25 cellular contexts compared by ENCODE assay signal in genomic region chr22:42192547-42192946, GRCh38.
DNase-seq lines count a peak whose midpoint lies in the region; ATAC-seq and TF ChIP-seq lines count a peak whose summit lies in the region.
"Had no signal": no experiment of that assay in that cellular context is flagged by ENCODE, and none has a peak within 500 bp of the region (broad histone marks: within the 10 kb centered on the region; RNA-seq: fewer than 3 reads in every experiment).

No MANE protein-coding gene starts in this region.

- WGBS in mesendoderm (ENCODE audit: extremely low coverage, insufficient coverage, low lambda C conversion rate): no CpG with 5 or more reads among the region's 3 CpGs

- no peak overlapping the region for H2AK5ac ChIP-seq in mesendoderm (ENCODE audit: low read length)

- H4K8ac ChIP-seq in mesendoderm (ENCODE audit: low read depth, low read length): no peak overlapping the region

- no peak for TF ChIP-seq POLR2A in erythroblast (IDR thresholded peaks at IDR 0.05; ENCODE audit: low read length)
- no peak for TF ChIP-seq POLR2A in GM18505 (IDR thresholded peaks at IDR 0.05; ENCODE audit: borderline replicate concordance, extremely low read depth, insufficient read depth, insufficient read length)

- H3K9me3 ChIP-seq in CD4-positive, alpha-beta T cell (ENCODE audit: control insufficient read depth, low read length): no peaks in the 10 kb centered on the region
- H3K9me3 ChIP-seq: A549; BLaER1 treated with 17β-estradiol and CSF1 and Interleukin-3, amounts not matched to agents 10 nM and 100 nM; SJSA1 had no signal

- H3K27ac Mint-ChIP-seq in activated T-cell treated with anti-CD3 and anti-CD28 coated beads, Interleukin-2, amount 50 U/mL, for 24 hours: peak overlapping the region; percentile 18
- H3K27ac Mint-ChIP-seq in CD4-positive, alpha-beta T cell: peak overlapping the region; percentile 81
- peak overlapping the region; percentile 3 for H3K27ac Mint-ChIP-seq in activated T-helper 1 cell treated with anti-CD3 and anti-CD28 coated beads, Interleukin-12 subunit alpha, Interleukin-12 subunit beta, Interleukin-2, Interleukin-4 antibody, amounts not matched to agents 30 ng/mL and 10 ng/mL and 1 ng/mL, durations not matched to agents 14 hours and 24 hours and 36 hours

- H3K4me1 Mint-ChIP-seq in activated T-cell treated with anti-CD3 and anti-CD28 coated beads, Interleukin-2, amount 50 U/mL, for 24 hours (ENCODE audit: low read depth): peaks cover 85% of the 10 kb centered on the region
- H3K4me1 Mint-ChIP-seq in CD4-positive, alpha-beta T cell (ENCODE audit: low read depth): peaks cover 95% of the 10 kb centered on the region
- H3K4me1 Mint-ChIP-seq in activated T-helper 1 cell treated with anti-CD3 and anti-CD28 coated beads, Interleukin-12 subunit alpha, Interleukin-12 subunit beta, Interleukin-2, Interleukin-4 antibody, amounts not matched to agents 30 ng/mL and 10 ng/mL and 1 ng/mL, durations not matched to agents 14 hours and 24 hours and 36 hours (ENCODE audit: low read depth): peaks cover 60% of the 10 kb centered on the region

- no peak overlapping the region for H3K4me3 Mint-ChIP-seq in activated T-cell treated with anti-CD3 and anti-CD28 coated beads, Interleukin-2, amount 50 U/mL, for 24 hours
- no peak overlapping the region for H3K4me3 Mint-ChIP-seq in CD4-positive, alpha-beta T cell
- no peak overlapping the region for H3K4me3 Mint-ChIP-seq in activated T-helper 1 cell treated with anti-CD3 and anti-CD28 coated beads, Interleukin-12 subunit alpha, Interleukin-12 subunit beta, Interleukin-2, Interleukin-4 antibody, amounts not matched to agents 30 ng/mL and 10 ng/mL and 1 ng/mL, durations not matched to agents 14 hours and 24 hours and 36 hours

- H3K9me3 Mint-ChIP-seq in activated T-cell treated with anti-CD3 and anti-CD28 coated beads, Interleukin-2, amount 50 U/mL, for 24 hours: no peaks in the 10 kb centered on the region
- H3K9me3 Mint-ChIP-seq in CD4-positive, alpha-beta T cell: no peaks in the 10 kb centered on the region
- no peaks in the 10 kb centered on the region for H3K9me3 Mint-ChIP-seq in activated T-helper 1 cell treated with anti-CD3 and anti-CD28 coated beads, Interleukin-12 subunit alpha, Interleukin-12 subunit beta, Interleukin-2, Interleukin-4 antibody, amounts not matched to agents 30 ng/mL and 10 ng/mL and 1 ng/mL, durations not matched to agents 14 hours and 24 hours and 36 hours

- H3K4me3 ChIP-seq in mesendoderm (ENCODE audit: low read length): no peak overlapping the region
- H3K4me3 ChIP-seq: A549; BLaER1 treated with 17β-estradiol and CSF1 and Interleukin-3, amounts not matched to agents 10 nM and 100 nM; MG63; PC-9; SJSA1 had no signal

- intact Hi-C loops in CD4-positive, alpha-beta T cell (cut with DNase I, micrococcal nuclease): no loop called here
- intact Hi-C loops in activated T-helper 1 cell treated with anti-CD3 and anti-CD28 coated beads, Interleukin-12 subunit alpha, Interleukin-12 subunit beta, Interleukin-2, Interleukin-4 antibody, amounts not matched to agents 30 ng/mL and 10 ng/mL and 1 ng/mL, durations not matched to agents 14 hours and 24 hours and 36 hours (cut with micrococcal nuclease): loop anchor here (1.0 kb wide), 1 partner anchor 10 kb away; no protein-coding TSS in a partner anchor

- no peak overlapping the region for H4K5ac ChIP-seq in mesendoderm (ENCODE audit: low read length)

- TF ChIP-seq CTCF in CD4-positive, alpha-beta T cell (IDR thresholded peaks at IDR 0.05): no peak

- DNase-seq in activated T-cell treated with anti-CD3 and anti-CD28 coated beads, Interleukin-2, amount 50 U/mL, for 24 hours: no peak
- DNase-seq in activated T-cell treated with anti-CD3 and anti-CD28 coated beads, Interleukin-2, amount 50 U/mL, for 1 hour: no peak
- DNase-seq in CD4-positive, alpha-beta T cell: no peak
- no peak for DNase-seq in activated T-helper 1 cell treated with anti-CD3 and anti-CD28 coated beads, Interleukin-12 subunit alpha, Interleukin-12 subunit beta, Interleukin-2, Interleukin-4 antibody, amounts not matched to agents 30 ng/mL and 10 ng/mL and 1 ng/mL, durations not matched to agents 14 hours and 24 hours and 36 hours (ENCODE audit: low spot score)
- DNase-seq in mesendoderm: no peak
- no peak for DNase-seq in erythroblast (lab: John Stamatoyannopoulos, UW)
- no peak for DNase-seq in MV-4-11 (lab: John Stamatoyannopoulos, UW)
- DNase-seq: AML-193; Calu3; DMS153; DND-41; HCEC 1CT; KBM-7; MG63; NCI-H1694; NCI-H2029 treated with DMSO at 0.1 percent for 48 hours; NCI-H446 treated with DMSO at 0.1 percent for 48 hours; NCI-H526; NK-92 treated with Interleukin-12 subunit alpha and Interleukin-12 subunit beta, amount 100 ng/mL, for 24 hours; PC-9; Right ventricle myocardium superior had no signal

- no peaks in the 10 kb centered on the region for H3K27me3 Mint-ChIP-seq in activated T-cell treated with anti-CD3 and anti-CD28 coated beads, Interleukin-2, amount 50 U/mL, for 24 hours
- H3K27me3 Mint-ChIP-seq in CD4-positive, alpha-beta T cell: no peaks in the 10 kb centered on the region
- no peaks in the 10 kb centered on the region for H3K27me3 Mint-ChIP-seq in activated T-helper 1 cell treated with anti-CD3 and anti-CD28 coated beads, Interleukin-12 subunit alpha, Interleukin-12 subunit beta, Interleukin-2, Interleukin-4 antibody, amounts not matched to agents 30 ng/mL and 10 ng/mL and 1 ng/mL, durations not matched to agents 14 hours and 24 hours and 36 hours (ENCODE audit: insufficient read depth)

- no peak overlapping the region for H2BK15ac ChIP-seq in mesendoderm (replicated peaks; ENCODE audit: low read depth)

- no peak overlapping the region for H2BK120ac ChIP-seq in mesendoderm (ENCODE audit: low read depth, low read length)

- no peak overlapping the region for H3K56ac ChIP-seq in mesendoderm (ENCODE audit: low read length)

- H3K79me1 ChIP-seq in mesendoderm (ENCODE audit: low read length): peaks cover 43% of the 10 kb centered on the region

- POLR2A ChIA-PET in CD4-positive, alpha-beta T cell (lab: Charles Lee): no interaction called here

- H3K27ac ChIP-seq in CD4-positive, alpha-beta T cell (ENCODE audit: low read depth, low read length): no peak overlapping the region
- H3K27ac ChIP-seq in mesendoderm (ENCODE audit: low read depth, low read length): no peak overlapping the region
- H3K27ac ChIP-seq: A549; BLaER1 treated with 17β-estradiol and CSF1 and Interleukin-3, amounts not matched to agents 10 nM and 100 nM; PC-9; SJSA1 had no signal

- peaks cover 46% of the 10 kb centered on the region for H3K36me3 Mint-ChIP-seq in activated T-cell treated with anti-CD3 and anti-CD28 coated beads, Interleukin-2, amount 50 U/mL, for 24 hours (ENCODE audit: low read depth)
- peaks cover 22% of the 10 kb centered on the region for H3K36me3 Mint-ChIP-seq in CD4-positive, alpha-beta T cell (ENCODE audit: low read depth)
- H3K36me3 Mint-ChIP-seq in activated T-helper 1 cell treated with anti-CD3 and anti-CD28 coated beads, Interleukin-12 subunit alpha, Interleukin-12 subunit beta, Interleukin-2, Interleukin-4 antibody, amounts not matched to agents 30 ng/mL and 10 ng/mL and 1 ng/mL, durations not matched to agents 14 hours and 24 hours and 36 hours (ENCODE audit: low read depth): peaks cover 6% of the 10 kb centered on the region

- no peak for ATAC-seq in CD4-positive, alpha-beta T cell (ENCODE audit: poor library complexity)
- ATAC-seq in GM18505 (IDR thresholded peaks at IDR 0.05; ENCODE audit: unreplicated experiment): no peak
- ATAC-seq: A549 had no signal

- no peak overlapping the region for H2BK5ac ChIP-seq in mesendoderm (ENCODE audit: low read length)

- H3K23ac ChIP-seq in mesendoderm (ENCODE audit: low read length): peak overlapping the region; percentile 45

- H3K4me1 ChIP-seq in mesendoderm (ENCODE audit: control insufficient read depth, low read depth, low read length): peaks cover 10% of the 10 kb centered on the region

- no peak overlapping the region for H3K18ac ChIP-seq in mesendoderm (ENCODE audit: low read length)

- H3K4ac ChIP-seq in mesendoderm (ENCODE audit: low read depth, low read length): no peak overlapping the region

- H3K4me2 ChIP-seq in mesendoderm (ENCODE audit: low read length): no peak overlapping the region
- H3K4me2 ChIP-seq: A549; BLaER1 treated with 17β-estradiol and CSF1 and Interleukin-3, amounts not matched to agents 10 nM and 100 nM; PC-9 had no signal

- H3K27me3 ChIP-seq in CD4-positive, alpha-beta T cell (ENCODE audit: control insufficient read depth, insufficient read depth, low read length): no peaks in the 10 kb centered on the region
- no peaks in the 10 kb centered on the region for H3K27me3 ChIP-seq in mesendoderm (ENCODE audit: insufficient read depth, low read length, poor library complexity)
- H3K27me3 ChIP-seq: BLaER1 treated with 17β-estradiol and CSF1 and Interleukin-3, amounts not matched to agents 10 nM and 100 nM; MG63; SJSA1 had no signal

- H3K79me2 ChIP-seq in mesendoderm (ENCODE audit: control insufficient read depth, insufficient read depth, low read length): peaks cover 50% of the 10 kb centered on the region

- CTCF ChIA-PET in CD4-positive, alpha-beta T cell (lab: Charles Lee): no interaction called here

- H3K36me3 ChIP-seq in mesendoderm (ENCODE audit: control insufficient read depth, insufficient read depth, low read length): no peaks in the 10 kb centered on the region
- H3K36me3 ChIP-seq: MG63, SJSA1 had no signal

- H3K9ac ChIP-seq in mesendoderm (ENCODE audit: low read length): no peak overlapping the region
- H3K9ac ChIP-seq: BLaER1 treated with 17β-estradiol and CSF1 and Interleukin-3, amounts not matched to agents 10 nM and 100 nM had no signal

Comparison
In these comparisons a context has a peak if more than half of its experiments do, and no peak if none do; other contexts are left out.
1. H3K27ac Mint-ChIP-seq: peak in every context shown above with its lines; median percentile 81 in CD4-positive, alpha-beta T cell; 18 in activated T-cell treated with anti-CD3 and anti-CD28 coated beads, Interleukin-2, amount 50 U/mL, for 24 hours; 3 in activated T-helper 1 cell treated with anti-CD3 and anti-CD28 coated beads, Interleukin-12 subunit alpha, Interleukin-12 subunit beta, Interleukin-2, Interleukin-4 antibody, amounts not matched to agents 30 ng/mL and 10 ng/mL and 1 ng/mL, durations not matched to agents 14 hours and 24 hours and 36 hours.